In genomic region chr16:1350691-1351090, GRCh38 we compare ENCODE assay signal across 9 cellular contexts. TPM values are rescaled to one million over a fixed set of nuclear protein-coding genes. Genes with fewer than 3 reads are reported as not detected.
A peak's percentile ranks its signal among the peaks of the same experiment; 100 is the strongest.
DNase-seq lines count a peak whose midpoint lies in the region; ATAC-seq, FAIRE-seq and TF ChIP-seq lines count a peak whose summit lies in the region.
"Had no signal": no experiment of that assay in that cellular context is flagged by ENCODE, and none has a peak within 500 bp of the region (broad histone marks: within the 10 kb centered on the region; RNA-seq: fewer than 3 reads in every experiment).

No MANE protein-coding gene starts in this region.

- no peak for TF ChIP-seq POLR2A in HepG2 (IDR thresholded peaks at IDR 0.05; ENCODE audit: insufficient read depth in 1 of 2, low read depth in 2 of 2, low read length in 2 of 2)

- WGBS in HepG2 (ENCODE audit: low lambda C conversion rate) = 85% methylated on average over 15 of the region's 19 CpGs

- H3K36me3 Mint-ChIP-seq in activated CD8-positive, alpha-beta memory T cell treated with anti-CD3 and anti-CD28 coated beads, Interleukin-2, amount 10 ng/mL, durations not matched to agents 7 days and 5 days = peaks cover 2% of the 10 kb centered on the region
- no peaks in the 10 kb centered on the region for H3K36me3 Mint-ChIP-seq in activated naive CD8-positive, alpha-beta T cell treated with anti-CD3 and anti-CD28 coated beads, Interleukin-2, amount 10 ng/mL, durations not matched to agents 7 days and 5 days

- TF ChIP-seq CTCF in HepG2 (CRISPR knock-in tag; IDR thresholded peaks at IDR 0.05) = no peak
- no peak for TF ChIP-seq CTCF in thoracic aorta (IDR thresholded peaks at IDR 0.05)
- TF ChIP-seq CTCF in omental fat pad (IDR thresholded peaks at IDR 0.05) = no peak
- no peak for TF ChIP-seq CTCF in GM10248 (IDR thresholded peaks at IDR 0.05; ENCODE audit: control extremely low read depth, extremely low read depth, low read depth, missing control alignments)

- BruUV-seq in HepG2 (replicated peaks; lab: Mats Ljungman, UMichigan) = no TSS peak

- H3K9ac ChIP-seq in HepG2 (ENCODE audit: insufficient read depth, low read depth, low read length) = peak overlapping the region; percentile 85

- no peak for FAIRE-seq in HepG2 (lab: Jason Lieb, UNC)

- CTCF ChIA-PET in activated CD8-positive, alpha-beta memory T cell treated with anti-CD3 and anti-CD28 coated beads, Interleukin-2, amount 10 ng/mL, durations not matched to agents 7 days and 5 days (lab: Charles Lee) = interaction anchor here (2.2 kb wide), 1 partner anchor 13 kb away, joined by 6 read pairs; no protein-coding TSS in a partner anchor
- CTCF ChIA-PET in HepG2 (lab: Yijun Ruan, JAX; ENCODE audit: low intra/inter-chr PET ratio, low total read pairs) (no interaction called here), GM10248 (lab: Yijun Ruan, JAX) (interaction anchor here (1.1 to 1.5 kb wide), 3 partner anchors 9 to 356 kb away, joined by 3 to 6 read pairs (median 3); partner anchors contain the start of gene MAPK8IP3)

- peaks cover 35% of the 10 kb centered on the region for H3K4me1 Mint-ChIP-seq in activated CD8-positive, alpha-beta memory T cell treated with anti-CD3 and anti-CD28 coated beads, Interleukin-2, amount 10 ng/mL, durations not matched to agents 7 days and 5 days
- H3K4me1 Mint-ChIP-seq in activated naive CD8-positive, alpha-beta T cell treated with anti-CD3 and anti-CD28 coated beads, Interleukin-2, amount 10 ng/mL, durations not matched to agents 7 days and 5 days = peaks cover 23% of the 10 kb centered on the region

- in situ Hi-C loops in HepG2 (cut with HindIII; ENCODE audit: extremely low pct_ligation_motif_present, low pct_unique_long_range_greater_than_20kb) = no loop called here

- H3K36me3 ChIP-seq in HepG2 (replicated peaks in 1 of 2; ENCODE audit: control insufficient read depth in 1 of 2, insufficient read depth in 2 of 2, low read length in 2 of 2) (peaks cover 6 to 14% of the 10 kb centered on the region in 2 experiments; a peak in 4 of 5 replicates), thoracic aorta (peaks cover 12% of the 10 kb centered on the region)

- H3K27me3 ChIP-seq in HepG2 (ENCODE audit: control insufficient read depth in 1 of 2, insufficient read depth in 2 of 2, low read length in 2 of 2) (no peaks in the 10 kb centered on the region; a peak in 1 of 5 replicates), thoracic aorta (replicated peaks; ENCODE audit: insufficient read depth) (no peaks in the 10 kb centered on the region)

- H3K4me3 Mint-ChIP-seq in activated CD8-positive, alpha-beta memory T cell treated with anti-CD3 and anti-CD28 coated beads, Interleukin-2, amount 10 ng/mL, durations not matched to agents 7 days and 5 days = peak overlapping the region; percentile 83
- H3K4me3 Mint-ChIP-seq in activated naive CD8-positive, alpha-beta T cell treated with anti-CD3 and anti-CD28 coated beads, Interleukin-2, amount 10 ng/mL, durations not matched to agents 7 days and 5 days = peak overlapping the region; percentile 84

- H3K79me2 ChIP-seq in HepG2 (ENCODE audit: insufficient read depth, low read length) = peaks cover 48% of the 10 kb centered on the region

- H3K9me3 ChIP-seq in HepG2 (ENCODE audit: low read length) (no peaks in the 10 kb centered on the region), thoracic aorta (no peaks in the 10 kb centered on the region)

- ATAC-seq in activated CD8-positive, alpha-beta memory T cell treated with anti-CD3 and anti-CD28 coated beads, Interleukin-2, amount 10 ng/mL, durations not matched to agents 7 days and 5 days = no peak
- ATAC-seq in activated naive CD8-positive, alpha-beta T cell treated with anti-CD3 and anti-CD28 coated beads, Interleukin-2, amount 10 ng/mL, durations not matched to agents 7 days and 5 days (ENCODE audit: low read depth) = no peak
- no peak for ATAC-seq in HepG2
- ATAC-seq in thoracic aorta (ENCODE audit: insufficient number of reproducible peaks, low FRiP score, low read depth) = no peak
- ATAC-seq in omental fat pad (ENCODE audit: low FRiP score) = no peak

- POLR2A ChIA-PET in activated naive CD8-positive, alpha-beta T cell treated with anti-CD3 and anti-CD28 coated beads, Interleukin-2, amount 10 ng/mL, durations not matched to agents 7 days and 5 days (lab: Charles Lee) = interaction anchor here (0.9 to 2.0 kb wide), 4 partner anchors 8 to 70 kb away, joined by 3 to 4 read pairs (median 4); partner anchors contain the start of gene UQCC4
- POLR2A ChIA-PET in HepG2 (lab: Yijun Ruan, JAX) = no interaction called here
- POLR2A ChIA-PET in GM10248 (lab: Yijun Ruan, JAX) = no interaction called here

- H3K4me2 ChIP-seq in HepG2 (ENCODE audit: low read depth, low read length) = peak overlapping the region; percentile 98

- peak overlapping the region; percentile 76 for H3K27ac Mint-ChIP-seq in activated CD8-positive, alpha-beta memory T cell treated with anti-CD3 and anti-CD28 coated beads, Interleukin-2, amount 10 ng/mL, durations not matched to agents 7 days and 5 days
- peak overlapping the region; percentile 73 for H3K27ac Mint-ChIP-seq in activated naive CD8-positive, alpha-beta T cell treated with anti-CD3 and anti-CD28 coated beads, Interleukin-2, amount 10 ng/mL, durations not matched to agents 7 days and 5 days

- no peak for TF ChIP-seq EP300 in HepG2 (IDR thresholded peaks at IDR 0.05; ENCODE audit: low read depth in 2 of 2, low read length in 2 of 2)
- no peak for TF ChIP-seq EP300 in HepG2 (CRISPR knock-in tag; IDR thresholded peaks at IDR 0.05; ENCODE audit: borderline replicate concordance)

- no peak for TF ChIP-seq RAD21 in HepG2 (CRISPR knock-in tag; IDR thresholded peaks at IDR 0.05)

- H3K27me3 Mint-ChIP-seq in activated CD8-positive, alpha-beta memory T cell treated with anti-CD3 and anti-CD28 coated beads, Interleukin-2, amount 10 ng/mL, durations not matched to agents 7 days and 5 days = no peaks in the 10 kb centered on the region
- no peaks in the 10 kb centered on the region for H3K27me3 Mint-ChIP-seq in activated naive CD8-positive, alpha-beta T cell treated with anti-CD3 and anti-CD28 coated beads, Interleukin-2, amount 10 ng/mL, durations not matched to agents 7 days and 5 days

- H4K20me1 ChIP-seq in HepG2 (ENCODE audit: insufficient read depth, low read length) = no peaks in the 10 kb centered on the region

- intact Hi-C loops in HepG2 (cut with micrococcal nuclease; ENCODE audit: unreplicated experiment) = no loop called here

- H3K27ac ChIP-seq in HepG2 (ENCODE audit: extremely low read length, insufficient read depth, low read length) (peak overlapping the region; percentile 40), thoracic aorta (no peak overlapping the region)

- no peak overlapping the region for H2AFZ ChIP-seq in HepG2 (ENCODE audit: low read length)

- H3K9me3 Mint-ChIP-seq in activated CD8-positive, alpha-beta memory T cell treated with anti-CD3 and anti-CD28 coated beads, Interleukin-2, amount 10 ng/mL, durations not matched to agents 7 days and 5 days (ENCODE audit: low read depth) = no peaks in the 10 kb centered on the region
- H3K9me3 Mint-ChIP-seq in activated naive CD8-positive, alpha-beta T cell treated with anti-CD3 and anti-CD28 coated beads, Interleukin-2, amount 10 ng/mL, durations not matched to agents 7 days and 5 days = no peaks in the 10 kb centered on the region

- no peak for DNase-seq in activated CD8-positive, alpha-beta memory T cell treated with anti-CD3 and anti-CD28 coated beads, Interleukin-2, amount 10 ng/mL, durations not matched to agents 7 days and 5 days
- no peak for DNase-seq in activated CD8-positive, alpha-beta memory T cell treated with anti-CD3 and anti-CD28 coated beads for 24 hours
- DNase-seq in activated naive CD8-positive, alpha-beta T cell treated with anti-CD3 and anti-CD28 coated beads, Interleukin-2, amount 10 ng/mL, durations not matched to agents 7 days and 5 days = no peak
- no peak for DNase-seq in HepG2 (ENCODE audit: low spot score)
- no peak for DNase-seq in thoracic aorta (ENCODE audit: low spot score)
- no peak for DNase-seq in NCI-H2107 (lab: John Stamatoyannopoulos, UW)
- no peak for DNase-seq in omental fat pad (ENCODE audit: low spot score)
- DNase-seq in GM10248 (ENCODE audit: extremely low spot score) = no peak
- DNase-seq: hippocampal formation had no signal

- peak overlapping the region; percentile 76 to 92 (median 91); a peak in 5 of 6 replicates for H3K4me3 ChIP-seq in HepG2 (replicated peaks in 1 of 3; ENCODE audit: insufficient read depth in 1 of 3, low read depth in 2 of 3, low read length in 3 of 3)
- H3K4me3 ChIP-seq in thoracic aorta = peak overlapping the region; percentile 88

- peaks cover 30% of the 10 kb centered on the region for H3K4me1 ChIP-seq in HepG2 (ENCODE audit: insufficient read depth, low read length)
- H3K4me1 ChIP-seq in thoracic aorta (ENCODE audit: control insufficient read depth in 1 of 2, low read depth in 2 of 2) = peaks cover 8 to 32% of the 10 kb centered on the region in 2 donors

RNA-seq across cellular contexts. Expression of gene TSR3, which starts 1.0 kb away (rescaled TPM):
- total RNA-seq in activated CD8-positive, alpha-beta memory T cell treated with anti-CD3 and anti-CD28 coated beads, Interleukin-2, amount 10 ng/mL, durations not matched to agents 7 days and 5 days = 10 to 100 TPM; 52.9 to 57.8 TPM
- total RNA-seq in activated naive CD8-positive, alpha-beta T cell treated with anti-CD3 and anti-CD28 coated beads, Interleukin-2, amount 10 ng/mL, durations not matched to agents 7 days and 5 days = 10 to 100 TPM; 43.8 to 44.2 TPM
- total RNA-seq in HepG2 (2016; rRNA removed; fragmentation: Illumina TruSeq; extraction: Trizol) (45.1 and 51.0 TPM in 2 replicates), thoracic aorta (100 to 1,000 TPM in 1 of 2 donors, 10 to 100 TPM in 1; 61.7 to 124 TPM), omental fat pad (10 to 100 TPM; 42.4 to 78.5 (median 61.9) TPM)
- total RNA-seq in HepG2 (2016; cell fraction: cytosol; rRNA removed; fragmentation: Illumina TruSeq; extraction: Trizol; ENCODE audit: low read depth) = 118 and 125 TPM in 2 replicates
- total RNA-seq in HepG2 (2016; cell fraction: insoluble cytoplasmic fraction; rRNA removed; fragmentation: Illumina TruSeq; extraction: Trizol) = 49.3 and 52.7 TPM in 2 replicates
- total RNA-seq in HepG2 (2016; cell fraction: membrane; rRNA removed; fragmentation: Illumina TruSeq; extraction: Trizol) = 124 and 132 TPM in 2 replicates
- total RNA-seq in HepG2 (2016; cell fraction: nucleus; rRNA removed; fragmentation: Illumina TruSeq; extraction: Trizol) = 18.2 and 27.2 TPM in 2 replicates
- 24.2 and 26.2 TPM in 2 replicates for polyA plus RNA-seq in HepG2 (2011; rRNA removed)
- 32.0 and 45.5 TPM in 2 replicates for polyA plus RNA-seq in HepG2 (2011; cell fraction: cytosol; rRNA removed)
- 19.0 and 20.6 TPM in 2 replicates for polyA plus RNA-seq in HepG2 (2011; cell fraction: nucleus; rRNA removed)
- polyA plus RNA-seq in HepG2 (2012) = 21.4 TPM in 2 replicates
- 132 and 144 TPM in 2 replicates for polyA plus RNA-seq in HepG2 (2016; cell fraction: cytosol; fragmentation: Illumina TruSeq; extraction: Trizol; ENCODE audit: low read depth)
- 51.4 and 56.6 TPM in 2 replicates for polyA plus RNA-seq in HepG2 (2016; cell fraction: insoluble cytoplasmic fraction; fragmentation: Illumina TruSeq; extraction: Trizol; ENCODE audit: low read depth)
- 124 TPM in 2 replicates for polyA plus RNA-seq in HepG2 (2016; cell fraction: membrane; fragmentation: Illumina TruSeq; extraction: Trizol; ENCODE audit: low read depth)
- polyA plus RNA-seq in HepG2 (2016; cell fraction: nucleus; fragmentation: Illumina TruSeq; extraction: Trizol; ENCODE audit: insufficient read depth, low read depth) = 43.7 and 46.5 TPM in 2 replicates
- polyA minus RNA-seq in HepG2 (2011; rRNA and poly(A)+ RNA removed; ENCODE audit: low replicate concordance) = 32.8 and 34.9 TPM in 2 replicates
- polyA minus RNA-seq in HepG2 (2011; cell fraction: cytosol; rRNA and poly(A)+ RNA removed) = 14.0 and 21.0 TPM in 2 replicates
- 6.6 and 7.2 TPM in 2 replicates for polyA minus RNA-seq in HepG2 (2011; cell fraction: nucleus; rRNA and poly(A)+ RNA removed)

RNA-seq across cellular contexts. Expression of gene GNPTG, which starts 1.0 kb away (rescaled TPM):
- 10 to 100 TPM; 29.3 to 33.0 TPM for total RNA-seq in activated CD8-positive, alpha-beta memory T cell treated with anti-CD3 and anti-CD28 coated beads, Interleukin-2, amount 10 ng/mL, durations not matched to agents 7 days and 5 days
- 10 to 100 TPM; 43.2 to 46.5 TPM for total RNA-seq in activated naive CD8-positive, alpha-beta T cell treated with anti-CD3 and anti-CD28 coated beads, Interleukin-2, amount 10 ng/mL, durations not matched to agents 7 days and 5 days
- total RNA-seq in HepG2 (2016; rRNA removed; fragmentation: Illumina TruSeq; extraction: Trizol) = 8.8 and 22.7 TPM in 2 replicates
- total RNA-seq in HepG2 (2016; cell fraction: cytosol; rRNA removed; fragmentation: Illumina TruSeq; extraction: Trizol; ENCODE audit: low read depth) = 8.5 and 9.4 TPM in 2 replicates
- 7.2 and 22.9 TPM in 2 replicates for total RNA-seq in HepG2 (2016; cell fraction: insoluble cytoplasmic fraction; rRNA removed; fragmentation: Illumina TruSeq; extraction: Trizol)
- 11.3 and 14.3 TPM in 2 replicates for total RNA-seq in HepG2 (2016; cell fraction: membrane; rRNA removed; fragmentation: Illumina TruSeq; extraction: Trizol)
- 18.3 and 21.7 TPM in 2 replicates for total RNA-seq in HepG2 (2016; cell fraction: nucleus; rRNA removed; fragmentation: Illumina TruSeq; extraction: Trizol)
- 71.1 and 79.9 TPM in 2 replicates for polyA plus RNA-seq in HepG2 (2011; rRNA removed)
- 54.7 and 81.5 TPM in 2 replicates for polyA plus RNA-seq in HepG2 (2011; cell fraction: cytosol; rRNA removed)
- polyA plus RNA-seq in HepG2 (2011; cell fraction: nucleus; rRNA removed) = 96.1 and 122 TPM in 2 replicates
- polyA plus RNA-seq in HepG2 (2012) = 23.4 and 23.5 TPM in 2 replicates
- polyA plus RNA-seq in HepG2 (2016; cell fraction: cytosol; fragmentation: Illumina TruSeq; extraction: Trizol; ENCODE audit: low read depth) = 15.1 and 18.1 TPM in 2 replicates
- polyA plus RNA-seq in HepG2 (2016; cell fraction: insoluble cytoplasmic fraction; fragmentation: Illumina TruSeq; extraction: Trizol; ENCODE audit: low read depth) = 15.0 and 19.6 TPM in 2 replicates
- polyA plus RNA-seq in HepG2 (2016; cell fraction: membrane; fragmentation: Illumina TruSeq; extraction: Trizol; ENCODE audit: low read depth) = 15.9 and 17.7 TPM in 2 replicates
- polyA plus RNA-seq in HepG2 (2016; cell fraction: nucleus; fragmentation: Illumina TruSeq; extraction: Trizol; ENCODE audit: insufficient read depth, low read depth) = 81.4 and 87.5 TPM in 2 replicates
- polyA minus RNA-seq in HepG2 (2011; rRNA and poly(A)+ RNA removed; ENCODE audit: low replicate concordance) = 35.8 and 59.3 TPM in 2 replicates
- 14.2 and 19.1 TPM in 2 replicates for polyA minus RNA-seq in HepG2 (2011; cell fraction: cytosol; rRNA and poly(A)+ RNA removed)
- 7.6 and 15.6 TPM in 2 replicates for polyA minus RNA-seq in HepG2 (2011; cell fraction: nucleus; rRNA and poly(A)+ RNA removed)
- total RNA-seq in thoracic aorta = 10 to 100 TPM; 67.9 to 69.7 TPM
- total RNA-seq in omental fat pad = 10 to 100 TPM; 48.3 to 77.1 (median 65.8) TPM

RNA-seq across cellular contexts. Expression of gene BAIAP3, which starts 17.2 kb away (rescaled TPM):
- under 1 TPM; 0.45 to 0.53 TPM for total RNA-seq in activated CD8-positive, alpha-beta memory T cell treated with anti-CD3 and anti-CD28 coated beads, Interleukin-2, amount 10 ng/mL, durations not matched to agents 7 days and 5 days
- total RNA-seq in activated naive CD8-positive, alpha-beta T cell treated with anti-CD3 and anti-CD28 coated beads, Interleukin-2, amount 10 ng/mL, durations not matched to agents 7 days and 5 days = 10 to 100 TPM; 27.4 to 31.2 TPM
- total RNA-seq in HepG2 (2016; rRNA removed; fragmentation: Illumina TruSeq; extraction: Trizol) = 2.0 and 3.2 TPM in 2 replicates
- 0.40 and 0.79 TPM in 2 replicates for total RNA-seq in HepG2 (2016; cell fraction: cytosol; rRNA removed; fragmentation: Illumina TruSeq; extraction: Trizol; ENCODE audit: low read depth)
- total RNA-seq in HepG2 (2016; cell fraction: insoluble cytoplasmic fraction; rRNA removed; fragmentation: Illumina TruSeq; extraction: Trizol) = 1.2 and 2.4 TPM in 2 replicates
- 0.80 and 1.3 TPM in 2 replicates for total RNA-seq in HepG2 (2016; cell fraction: membrane; rRNA removed; fragmentation: Illumina TruSeq; extraction: Trizol)
- total RNA-seq in HepG2 (2016; cell fraction: nucleus; rRNA removed; fragmentation: Illumina TruSeq; extraction: Trizol) = 2.8 and 4.0 TPM in 2 replicates
- polyA plus RNA-seq in HepG2 (2011; rRNA removed) = 5.7 and 9.1 TPM in 2 replicates
- 2.2 and 2.3 TPM in 2 replicates for polyA plus RNA-seq in HepG2 (2011; cell fraction: cytosol; rRNA removed)
- 91.6 and 123 TPM in 2 replicates for polyA plus RNA-seq in HepG2 (2011; cell fraction: nucleus; rRNA removed)
- 3.7 and 4.3 TPM in 2 replicates for polyA plus RNA-seq in HepG2 (2012)
- 0.31 and 0.35 TPM in 2 replicates for polyA plus RNA-seq in HepG2 (2016; cell fraction: cytosol; fragmentation: Illumina TruSeq; extraction: Trizol; ENCODE audit: low read depth)
- 1.0 and 2.5 TPM in 2 replicates for polyA plus RNA-seq in HepG2 (2016; cell fraction: insoluble cytoplasmic fraction; fragmentation: Illumina TruSeq; extraction: Trizol; ENCODE audit: low read depth)
- polyA plus RNA-seq in HepG2 (2016; cell fraction: membrane; fragmentation: Illumina TruSeq; extraction: Trizol; ENCODE audit: low read depth) = 0.46 and 0.62 TPM in 2 replicates
- polyA plus RNA-seq in HepG2 (2016; cell fraction: nucleus; fragmentation: Illumina TruSeq; extraction: Trizol; ENCODE audit: insufficient read depth, low read depth) = 5.9 and 9.4 TPM in 2 replicates
- 0.40 and 7.9 TPM in 2 replicates for polyA minus RNA-seq in HepG2 (2011; rRNA and poly(A)+ RNA removed; ENCODE audit: low replicate concordance)
- polyA minus RNA-seq in HepG2 (2011; cell fraction: cytosol; rRNA and poly(A)+ RNA removed) = 2.1 and 2.6 TPM in 2 replicates
- 12.2 and 20.9 TPM in 2 replicates for polyA minus RNA-seq in HepG2 (2011; cell fraction: nucleus; rRNA and poly(A)+ RNA removed)
- 10 to 100 TPM in 1 of 2 donors, 1 to 10 TPM in 1; 2.5 to 15.7 TPM for total RNA-seq in thoracic aorta
- total RNA-seq in omental fat pad = 10 to 100 TPM in 1 of 4 donors, 1 to 10 TPM in 3; 1.5 to 14.2 (median 1.9) TPM

RNA-seq across cellular contexts. Expression of gene UBE2I, which starts 41.3 kb away (rescaled TPM):
- 100 to 1,000 TPM; 224 to 253 TPM for total RNA-seq in activated CD8-positive, alpha-beta memory T cell treated with anti-CD3 and anti-CD28 coated beads, Interleukin-2, amount 10 ng/mL, durations not matched to agents 7 days and 5 days
- total RNA-seq in activated naive CD8-positive, alpha-beta T cell treated with anti-CD3 and anti-CD28 coated beads, Interleukin-2, amount 10 ng/mL, durations not matched to agents 7 days and 5 days = 100 to 1,000 TPM; 211 to 232 TPM
- total RNA-seq in HepG2 (2016; rRNA removed; fragmentation: Illumina TruSeq; extraction: Trizol) (75.8 and 87.9 TPM in 2 replicates), thoracic aorta (10 to 100 TPM; 68.2 to 76.1 TPM), omental fat pad (10 to 100 TPM; 50.9 to 94.9 (median 72.5) TPM)
- total RNA-seq in HepG2 (2016; cell fraction: cytosol; rRNA removed; fragmentation: Illumina TruSeq; extraction: Trizol; ENCODE audit: low read depth) = 35.5 and 39.4 TPM in 2 replicates
- total RNA-seq in HepG2 (2016; cell fraction: insoluble cytoplasmic fraction; rRNA removed; fragmentation: Illumina TruSeq; extraction: Trizol) = 66.6 and 79.8 TPM in 2 replicates
- 55.4 and 63.3 TPM in 2 replicates for total RNA-seq in HepG2 (2016; cell fraction: membrane; rRNA removed; fragmentation: Illumina TruSeq; extraction: Trizol)
- total RNA-seq in HepG2 (2016; cell fraction: nucleus; rRNA removed; fragmentation: Illumina TruSeq; extraction: Trizol) = 41.5 and 41.7 TPM in 2 replicates
- polyA plus RNA-seq in HepG2 (2011; rRNA removed) = 79.5 and 98.9 TPM in 2 replicates
- polyA plus RNA-seq in HepG2 (2011; cell fraction: cytosol; rRNA removed) = 57.9 and 77.8 TPM in 2 replicates
- 115 and 128 TPM in 2 replicates for polyA plus RNA-seq in HepG2 (2011; cell fraction: nucleus; rRNA removed)
- 91.6 and 108 TPM in 2 replicates for polyA plus RNA-seq in HepG2 (2012)
- polyA plus RNA-seq in HepG2 (2016; cell fraction: cytosol; fragmentation: Illumina TruSeq; extraction: Trizol; ENCODE audit: low read depth) = 94.9 and 118 TPM in 2 replicates
- 181 and 205 TPM in 2 replicates for polyA plus RNA-seq in HepG2 (2016; cell fraction: insoluble cytoplasmic fraction; fragmentation: Illumina TruSeq; extraction: Trizol; ENCODE audit: low read depth)
- polyA plus RNA-seq in HepG2 (2016; cell fraction: membrane; fragmentation: Illumina TruSeq; extraction: Trizol; ENCODE audit: low read depth) = 118 and 119 TPM in 2 replicates
- polyA plus RNA-seq in HepG2 (2016; cell fraction: nucleus; fragmentation: Illumina TruSeq; extraction: Trizol; ENCODE audit: insufficient read depth, low read depth) = 163 and 194 TPM in 2 replicates
- 39.2 and 48.3 TPM in 2 replicates for polyA minus RNA-seq in HepG2 (2011; rRNA and poly(A)+ RNA removed; ENCODE audit: low replicate concordance)
- 54.8 and 55.8 TPM in 2 replicates for polyA minus RNA-seq in HepG2 (2011; cell fraction: cytosol; rRNA and poly(A)+ RNA removed)
- 63.8 and 72.6 TPM in 2 replicates for polyA minus RNA-seq in HepG2 (2011; cell fraction: nucleus; rRNA and poly(A)+ RNA removed)
